In genomic region chr12:27937768-27938167, GRCh38 we compare ENCODE assay signal across 23 cellular contexts. TPM values are rescaled to one million over a fixed set of nuclear protein-coding genes. Genes with fewer than 3 reads are reported as not detected.
"Had no signal": no experiment of that assay in that cellular context is flagged by ENCODE, and none has a peak within 500 bp of the region (broad histone marks: within the 10 kb centered on the region; RNA-seq: fewer than 3 reads in every experiment).

No MANE protein-coding gene starts in this region.

- FAIRE-seq: TTC549 had no signal

- H3K27me3 ChIP-seq: colonic mucosa, gastrocnemius medialis, tibial nerve, uterus had no signal

- H3K4me3 ChIP-seq: colonic mucosa, gastrocnemius medialis, tibial nerve, uterus had no signal

- H3K4me1 Mint-ChIP-seq: activated CD4-positive, alpha-beta T cell treated with anti-CD3 and anti-CD28 coated beads for 36 hours; endodermal cell had no signal

- DNase-seq: activated CD4-positive, alpha-beta T cell treated with anti-CD3 and anti-CD28 coated beads for 36 hours; activated CD4-positive, alpha-beta T cell treated with anti-CD3 and anti-CD28 coated beads, Interleukin-2, amount 50 U/mL, for 48 hours; activated gamma-delta T cell treated with Interleukin-2 at 50 U/mL for 16 hours; activated T-cell treated with anti-CD3 and anti-CD28 coated beads for 4 hours; amniotic stem cell; caudate nucleus; colonic mucosa; endodermal cell; gastrocnemius medialis; head of caudate nucleus; left ventricle myocardium superior; occipital lobe; posterior cingulate gyrus; retina; stimulated activated CD4-positive, alpha-beta T cell treated with anti-CD3 and anti-CD28 coated beads, Interleukin-2, amount 100 ng/mL, for 24 hours; T-helper 2 cell; uterus had no signal

- H3K9me3 Mint-ChIP-seq: activated naive CD4-positive, alpha-beta T cell treated with anti-CD3 and anti-CD28 coated beads, Interleukin-2, amount 50 U/mL, for 72 hours; activated T-helper 1 cell treated with anti-CD3 and anti-CD28 coated beads, Interleukin-12 subunit alpha, Interleukin-12 subunit beta, Interleukin-2, Interleukin-4 antibody, amounts not matched to agents 30 ng/mL and 10 ng/mL and 1 ng/mL, durations not matched to agents 14 hours and 24 hours and 36 hours; endodermal cell; stimulated activated naive CD8-positive, alpha-beta T cell treated with anti-CD3 and anti-CD28 coated beads, Interleukin-15, Interleukin-2, amounts not matched to agents 100 ng/mL and 50 ng/mL, for 24 hours had no signal

- H3K27ac ChIP-seq: colonic mucosa, epithelial cell of prostate, gastrocnemius medialis, tibial nerve, uterus had no signal

- H3K4me1 ChIP-seq: colonic mucosa, gastrocnemius medialis, tibial nerve, uterus had no signal

- H3K36me3 Mint-ChIP-seq: activated naive CD4-positive, alpha-beta T cell treated with anti-CD3 and anti-CD28 coated beads, Interleukin-2, amount 50 U/mL, for 72 hours had no signal

- H3K9me3 ChIP-seq: colonic mucosa, gastrocnemius medialis, tibial nerve, uterus had no signal

- H3K27ac Mint-ChIP-seq: activated CD4-positive, alpha-beta T cell treated with anti-CD3 and anti-CD28 coated beads for 36 hours; activated naive CD4-positive, alpha-beta T cell treated with anti-CD3 and anti-CD28 coated beads, Interleukin-2, amount 50 U/mL, for 72 hours; activated T-helper 1 cell treated with anti-CD3 and anti-CD28 coated beads, Interleukin-12 subunit alpha, Interleukin-12 subunit beta, Interleukin-2, Interleukin-4 antibody, amounts not matched to agents 30 ng/mL and 10 ng/mL and 1 ng/mL, durations not matched to agents 14 hours and 24 hours and 36 hours; endodermal cell; stimulated activated naive CD8-positive, alpha-beta T cell treated with anti-CD3 and anti-CD28 coated beads, Interleukin-15, Interleukin-2, amounts not matched to agents 100 ng/mL and 50 ng/mL, for 24 hours had no signal

- H3K36me3 ChIP-seq: colonic mucosa, gastrocnemius medialis, tibial nerve, uterus had no signal

- H3K4me3 Mint-ChIP-seq: activated CD4-positive, alpha-beta T cell treated with anti-CD3 and anti-CD28 coated beads for 36 hours; activated T-helper 1 cell treated with anti-CD3 and anti-CD28 coated beads, Interleukin-12 subunit alpha, Interleukin-12 subunit beta, Interleukin-2, Interleukin-4 antibody, amounts not matched to agents 30 ng/mL and 10 ng/mL and 1 ng/mL, durations not matched to agents 14 hours and 24 hours and 36 hours; endodermal cell; stimulated activated naive CD8-positive, alpha-beta T cell treated with anti-CD3 and anti-CD28 coated beads, Interleukin-15, Interleukin-2, amounts not matched to agents 100 ng/mL and 50 ng/mL, for 24 hours had no signal

RNA-seq across cellular contexts. Expression of gene PTHLH, which starts 34.8 kb away (rescaled TPM):
- total RNA-seq: activated CD4-positive, alpha-beta T cell treated with anti-CD3 and anti-CD28 coated beads for 36 hours; activated naive CD4-positive, alpha-beta T cell treated with anti-CD3 and anti-CD28 coated beads, Interleukin-2, amount 50 U/mL, for 72 hours; activated T-helper 1 cell treated with anti-CD3 and anti-CD28 coated beads, Interleukin-12 subunit alpha, Interleukin-12 subunit beta, Interleukin-2, Interleukin-4 antibody, amounts not matched to agents 30 ng/mL and 10 ng/mL and 1 ng/mL, durations not matched to agents 14 hours and 24 hours and 36 hours; endodermal cell; left ventricle myocardium superior; occipital lobe had no signal
